27 cellular contexts compared by ENCODE assay signal in genomic region chr4:24328711-24329110, GRCh38.
"Had no signal": no experiment of that assay in that cellular context is flagged by ENCODE, and none has a peak within 500 bp of the region (broad histone marks: within the 10 kb centered on the region; RNA-seq: fewer than 3 reads in every experiment).

No MANE protein-coding gene starts in this region.

- H3K4me1 ChIP-seq: colonic mucosa, heart left ventricle, left lung, tibial artery, uterus had no signal

- H3K4me1 Mint-ChIP-seq: activated CD8-positive, alpha-beta memory T cell treated with anti-CD3 and anti-CD28 coated beads, Interleukin-2, amount 10 ng/mL, durations not matched to agents 7 days and 5 days; activated naive CD8-positive, alpha-beta T cell treated with anti-CD3 and anti-CD28 coated beads, Interleukin-2, amount 50 U/mL, for 24 hours; naive thymus-derived CD4-positive, alpha-beta T cell; stimulated activated naive B cell treated with anti-CD40 and anti-IgM and Interleukin-4, amounts not matched to agents 10 μg/mL and 1 μg/mL and 100 μg/mL, for 72 hours; T-cell had no signal

- H3K9me3 ChIP-seq: colonic mucosa, heart left ventricle, left lung, mucosa of descending colon, tibial artery, uterus had no signal

- H3K27ac Mint-ChIP-seq: activated CD4-positive, alpha-beta memory T cell treated with anti-CD3 and anti-CD28 coated beads for 36 hours; activated CD8-positive, alpha-beta memory T cell treated with anti-CD3 and anti-CD28 coated beads, Interleukin-2, amount 10 ng/mL, durations not matched to agents 7 days and 5 days; activated naive CD4-positive, alpha-beta T cell treated with anti-CD3 and anti-CD28 coated beads for 36 hours; activated naive CD8-positive, alpha-beta T cell treated with anti-CD3 and anti-CD28 coated beads, Interleukin-2, amount 50 U/mL, for 24 hours; activated T-helper 2 cell treated with anti-CD3 and anti-CD28 coated beads, Interferon-gamma antibody, Interleukin-2, Interleukin-4, amounts not matched to agents 10 μg/mL and 5 μg/mL and 100 μg/mL, durations not matched to agents 14 hours and 24 hours and 36 hours; naive thymus-derived CD4-positive, alpha-beta T cell; progenitor cell of endocrine pancreas; stimulated activated naive B cell treated with anti-CD40 and anti-IgM and Interleukin-4, amounts not matched to agents 10 μg/mL and 1 μg/mL and 100 μg/mL, for 72 hours; T-cell had no signal

- H3K36me3 Mint-ChIP-seq: activated CD4-positive, alpha-beta memory T cell treated with anti-CD3 and anti-CD28 coated beads for 36 hours; activated CD8-positive, alpha-beta memory T cell treated with anti-CD3 and anti-CD28 coated beads, Interleukin-2, amount 10 ng/mL, durations not matched to agents 7 days and 5 days; naive thymus-derived CD4-positive, alpha-beta T cell; stimulated activated naive B cell treated with anti-CD40 and anti-IgM and Interleukin-4, amounts not matched to agents 10 μg/mL and 1 μg/mL and 100 μg/mL, for 72 hours; T-cell had no signal

- FAIRE-seq: endothelial cell of umbilical vein had no signal

- H3K27ac ChIP-seq: colonic mucosa, heart left ventricle, left lung, skin epidermis, tibial artery, uterus had no signal

- ATAC-seq: activated CD8-positive, alpha-beta memory T cell treated with anti-CD3 and anti-CD28 coated beads, Interleukin-2, amount 10 ng/mL, durations not matched to agents 7 days and 5 days; activated naive CD8-positive, alpha-beta T cell treated with anti-CD3 and anti-CD28 coated beads, Interleukin-2, amount 50 U/mL, for 24 hours; heart left ventricle; left lung; mucosa of descending colon; naive thymus-derived CD4-positive, alpha-beta T cell; right cardiac atrium; stimulated activated naive B cell treated with anti-CD40 and anti-IgM and Interleukin-4, amounts not matched to agents 10 μg/mL and 1 μg/mL and 100 μg/mL, for 72 hours; T-cell had no signal

- H3K9me3 Mint-ChIP-seq: activated CD4-positive, alpha-beta memory T cell treated with anti-CD3 and anti-CD28 coated beads for 36 hours; activated naive CD4-positive, alpha-beta T cell treated with anti-CD3 and anti-CD28 coated beads for 36 hours; activated naive CD8-positive, alpha-beta T cell treated with anti-CD3 and anti-CD28 coated beads, Interleukin-2, amount 50 U/mL, for 24 hours; activated T-helper 2 cell treated with anti-CD3 and anti-CD28 coated beads, Interferon-gamma antibody, Interleukin-2, Interleukin-4, amounts not matched to agents 10 μg/mL and 5 μg/mL and 100 μg/mL, durations not matched to agents 14 hours and 24 hours and 36 hours had no signal

- DNase-seq: activated CD4-positive, alpha-beta memory T cell treated with anti-CD3 and anti-CD28 coated beads for 36 hours; activated CD8-positive, alpha-beta memory T cell treated with anti-CD3 and anti-CD28 coated beads, Interleukin-2, amount 10 ng/mL, durations not matched to agents 7 days and 5 days; activated naive CD4-positive, alpha-beta T cell treated with anti-CD3 and anti-CD28 coated beads for 36 hours; activated naive CD8-positive, alpha-beta T cell treated with anti-CD3 and anti-CD28 coated beads, Interleukin-2, amount 50 U/mL, for 24 hours; activated T-cell treated with anti-CD3 and anti-CD28 coated beads, Interleukin-2, amount 50 U/mL, for 1 hour; aorta; colonic mucosa; effector CD4-positive, alpha-beta T cell; foreskin fibroblast; heart left ventricle; islet precursor cell; left lung; mammary epithelial cell; mucosa of descending colon; naive thymus-derived CD4-positive, alpha-beta T cell; right cardiac atrium; stimulated activated CD4-positive, alpha-beta T cell treated with anti-CD3 and anti-CD28 coated beads, Interleukin-15, amount 100 ng/mL, for 24 hours; stimulated activated CD4-positive, alpha-beta T cell treated with anti-CD3 and anti-CD28 coated beads, Interleukin-4, amount 100 ng/mL, for 1 hour; stimulated activated naive B cell treated with anti-CD40 and anti-IgM and Interleukin-4, amounts not matched to agents 10 μg/mL and 1 μg/mL and 100 μg/mL, for 72 hours; T-cell; T-helper 9 cell; tibial artery; uterus had no signal

- H3K4me3 ChIP-seq: colonic mucosa, heart left ventricle, left lung, mucosa of descending colon, skin epidermis, tibial artery, uterus had no signal

- H3K4me3 Mint-ChIP-seq: activated CD4-positive, alpha-beta memory T cell treated with anti-CD3 and anti-CD28 coated beads for 36 hours; activated CD8-positive, alpha-beta memory T cell treated with anti-CD3 and anti-CD28 coated beads, Interleukin-2, amount 10 ng/mL, durations not matched to agents 7 days and 5 days; activated naive CD4-positive, alpha-beta T cell treated with anti-CD3 and anti-CD28 coated beads for 36 hours; activated naive CD8-positive, alpha-beta T cell treated with anti-CD3 and anti-CD28 coated beads, Interleukin-2, amount 50 U/mL, for 24 hours; naive thymus-derived CD4-positive, alpha-beta T cell; stimulated activated naive B cell treated with anti-CD40 and anti-IgM and Interleukin-4, amounts not matched to agents 10 μg/mL and 1 μg/mL and 100 μg/mL, for 72 hours; T-cell had no signal

- H3K27me3 ChIP-seq: colonic mucosa, heart left ventricle, left lung, tibial artery, uterus had no signal

- H3K36me3 ChIP-seq: colonic mucosa, heart left ventricle, left lung, tibial artery, uterus had no signal

- H3K27me3 Mint-ChIP-seq: activated CD4-positive, alpha-beta memory T cell treated with anti-CD3 and anti-CD28 coated beads for 36 hours; activated CD8-positive, alpha-beta memory T cell treated with anti-CD3 and anti-CD28 coated beads, Interleukin-2, amount 10 ng/mL, durations not matched to agents 7 days and 5 days; stimulated activated naive B cell treated with anti-CD40 and anti-IgM and Interleukin-4, amounts not matched to agents 10 μg/mL and 1 μg/mL and 100 μg/mL, for 72 hours; T-cell had no signal
